10 cellular contexts compared by ENCODE assay signal in the genomic region with DNA sequence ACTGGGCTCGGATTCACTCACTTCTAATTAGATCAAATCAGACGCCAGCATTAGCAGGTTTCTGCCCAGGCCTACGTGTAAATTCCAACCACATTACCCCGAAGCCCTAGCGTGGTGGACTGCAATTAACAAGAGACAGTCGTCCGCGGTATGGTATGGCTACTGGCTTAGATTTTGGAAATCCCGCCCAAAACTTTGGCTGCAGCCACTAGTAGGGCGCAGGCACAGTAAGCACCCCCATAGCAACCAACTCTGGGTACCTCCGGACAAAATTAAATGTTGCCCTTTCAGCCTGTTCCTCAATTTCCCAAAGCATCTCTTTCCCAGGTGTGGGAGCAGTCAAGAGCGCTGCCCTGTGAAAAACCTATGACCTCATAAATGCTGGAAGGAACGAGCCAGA. TPM values are rescaled to one million over a fixed set of nuclear protein-coding genes. Genes with fewer than 3 reads are reported as not detected.
A peak's percentile ranks its signal among the peaks of the same experiment; 100 is the strongest.
DNase-seq lines count a peak whose midpoint lies in the region; ATAC-seq, FAIRE-seq and TF ChIP-seq lines count a peak whose summit lies in the region.
"Had no signal": no experiment of that assay in that cellular context is flagged by ENCODE, and none has a peak within 500 bp of the region (broad histone marks: within the 10 kb centered on the region; RNA-seq: fewer than 3 reads in every experiment).

No MANE protein-coding gene starts in this region.

- TF ChIP-seq CTCF in keratinocyte (optimal IDR thresholded peaks at IDR 0.05 in 1 of 3, IDR thresholded peaks at IDR 0.05 in 1 of 3, conservative IDR thresholded peaks at IDR 0.05 in 1 of 3; ENCODE audit: extremely low read depth in 1 of 3, insufficient read depth in 2 of 3, low read length in 3 of 3), result no peak

- H3K27ac Mint-ChIP-seq in activated naive CD8-positive, alpha-beta T cell treated with anti-CD3 and anti-CD28 coated beads, Interleukin-2, amount 50 U/mL, for 24 hours, result no peak overlapping the region
- H3K27ac Mint-ChIP-seq in stimulated activated naive CD8-positive, alpha-beta T cell treated with anti-CD3 and anti-CD28 coated beads, Interleukin-15, amount 100 ng/mL, for 72 hours, result no peak overlapping the region

- H3K27ac ChIP-seq in keratinocyte (ENCODE audit: control insufficient read depth, insufficient read depth, low read length), result no peak overlapping the region

- peak overlapping the region; percentile 58 for H3K4me3 Mint-ChIP-seq in activated naive CD8-positive, alpha-beta T cell treated with anti-CD3 and anti-CD28 coated beads, Interleukin-2, amount 50 U/mL, for 24 hours
- peak overlapping the region; percentile 64 to 75 for H3K4me3 Mint-ChIP-seq in stimulated activated naive CD8-positive, alpha-beta T cell treated with anti-CD3 and anti-CD28 coated beads, Interleukin-15, amount 100 ng/mL, for 72 hours

- H3K9ac ChIP-seq in keratinocyte (ENCODE audit: control insufficient read depth, extremely low read depth, insufficient read depth, low read length), result peak overlapping the region; percentile 9

- H3K9me1 ChIP-seq in keratinocyte (ENCODE audit: control insufficient read depth, extremely low read depth, insufficient read depth, low read length), result no peaks in the 10 kb centered on the region

- peaks cover 9% of the 10 kb centered on the region for H3K4me1 ChIP-seq in keratinocyte (ENCODE audit: control insufficient read depth, extremely low read depth, insufficient read depth, low read length)

- H3K36me3 ChIP-seq in keratinocyte (ENCODE audit: control insufficient read depth in 2 of 2, extremely low read depth in 1 of 2, insufficient read depth in 2 of 2, low read length in 2 of 2), result no peaks in the 10 kb centered on the region

- no peaks in the 10 kb centered on the region for H3K27me3 ChIP-seq in keratinocyte (ENCODE audit: control insufficient read depth, extremely low read depth, insufficient read depth, low read length)

- no peak for FAIRE-seq in keratinocyte (lab: Jason Lieb, UNC)
- FAIRE-seq: A204.1 had no signal

- H3K4me2 ChIP-seq in keratinocyte (ENCODE audit: control insufficient read depth, extremely low read depth, insufficient read depth, low read depth, low read length), result peak overlapping the region; percentile 64

- peak overlapping the region; percentile 37 for H2AFZ ChIP-seq in keratinocyte (ENCODE audit: control insufficient read depth, low read length)

- peak overlapping the region; percentile 15 to 57 (median 39) for H3K4me3 ChIP-seq in keratinocyte (ENCODE audit: control insufficient read depth in 2 of 3, extremely low read depth in 1 of 3, insufficient read depth in 2 of 3, low read depth in 1 of 3, low read length in 3 of 3)

- DNase-seq in NCI-H146 (lab: John Stamatoyannopoulos, UW) (peak; percentile 37), NCI-H146 treated with DMSO at 0.1 percent for 48 hours (lab: John Stamatoyannopoulos, UW; ENCODE audit: unreplicated experiment) (no peak), keratinocyte (ENCODE audit: low read depth, low spot score) (no peak), AG08395 (ENCODE audit: low spot score) (no peak), NCI-H2081 (lab: John Stamatoyannopoulos, UW) (no peak)
- DNase-seq in activated naive CD8-positive, alpha-beta T cell treated with anti-CD3 and anti-CD28 coated beads, Interleukin-2, amount 50 U/mL, for 24 hours, result no peak
- DNase-seq in stimulated activated naive CD8-positive, alpha-beta T cell treated with anti-CD3 and anti-CD28 coated beads, Interleukin-15, amount 100 ng/mL, for 72 hours, result no peak
- DNase-seq: NCI-H1930 had no signal

- no peaks in the 10 kb centered on the region for H3K79me2 ChIP-seq in keratinocyte (ENCODE audit: control insufficient read depth, insufficient read depth, low read length)

- H3K36me3 Mint-ChIP-seq in activated naive CD8-positive, alpha-beta T cell treated with anti-CD3 and anti-CD28 coated beads, Interleukin-2, amount 50 U/mL, for 24 hours (ENCODE audit: low read depth), result peaks cover 8% of the 10 kb centered on the region

- H4K20me1 ChIP-seq in keratinocyte (ENCODE audit: control insufficient read depth, extremely low read depth, insufficient read depth, low read length), result no peaks in the 10 kb centered on the region

- peaks cover 15% of the 10 kb centered on the region for H3K4me1 Mint-ChIP-seq in activated naive CD8-positive, alpha-beta T cell treated with anti-CD3 and anti-CD28 coated beads, Interleukin-2, amount 50 U/mL, for 24 hours
- peaks cover 17% of the 10 kb centered on the region for H3K4me1 Mint-ChIP-seq in stimulated activated naive CD8-positive, alpha-beta T cell treated with anti-CD3 and anti-CD28 coated beads, Interleukin-15, amount 100 ng/mL, for 72 hours

- ATAC-seq in activated naive CD8-positive, alpha-beta T cell treated with anti-CD3 and anti-CD28 coated beads, Interleukin-2, amount 50 U/mL, for 24 hours, result no peak
- no peak for ATAC-seq in stimulated activated naive CD8-positive, alpha-beta T cell treated with anti-CD3 and anti-CD28 coated beads, Interleukin-15, amount 100 ng/mL, for 72 hours
- no peak for ATAC-seq in HG03045 (IDR thresholded peaks at IDR 0.05; ENCODE audit: unreplicated experiment)

- dilution Hi-C loops in keratinocyte (cut with MboI; ENCODE audit: extremely low pct_ligation_motif_present, low sequenced_read_pairs), result no loop called here

- H3K9me3 ChIP-seq in keratinocyte (ENCODE audit: control insufficient read depth, low read depth, low read length), result no peaks in the 10 kb centered on the region

- H3K9me3 Mint-ChIP-seq in activated naive CD8-positive, alpha-beta T cell treated with anti-CD3 and anti-CD28 coated beads, Interleukin-2, amount 50 U/mL, for 24 hours, result peaks cover 6% of the 10 kb centered on the region
- H3K9me3 Mint-ChIP-seq in stimulated activated naive CD8-positive, alpha-beta T cell treated with anti-CD3 and anti-CD28 coated beads, Interleukin-15, amount 100 ng/mL, for 72 hours, result peaks cover 0 to 8% of the 10 kb centered on the region in 2 donors

- H3K27me3 Mint-ChIP-seq in activated naive CD8-positive, alpha-beta T cell treated with anti-CD3 and anti-CD28 coated beads, Interleukin-2, amount 50 U/mL, for 24 hours, result peaks cover 6% of the 10 kb centered on the region
- H3K27me3 Mint-ChIP-seq in stimulated activated naive CD8-positive, alpha-beta T cell treated with anti-CD3 and anti-CD28 coated beads, Interleukin-15, amount 100 ng/mL, for 72 hours, result no peaks in the 10 kb centered on the region

RNA-seq across cellular contexts. Expression of a gene that starts 0.7 kb away (rescaled TPM):
- polyA plus RNA-seq in keratinocyte, result not detected in 3 replicates
- polyA plus RNA-seq in keratinocyte (2011; ENCODE audit: low read depth), result 0.31 TPM
- not detected in 2 replicates for polyA plus RNA-seq in keratinocyte (2011; cell fraction: cytosol; rRNA removed)
- not detected in 2 replicates for polyA plus RNA-seq in keratinocyte (2011; cell fraction: nucleus; rRNA removed)
- polyA plus RNA-seq in keratinocyte (2012; ENCODE audit: low replicate concordance), result 0.79 TPM in 1 of 2 replicates, not detected in the other
- not detected in 3 replicates for polyA minus RNA-seq in keratinocyte
- not detected for polyA minus RNA-seq in keratinocyte (2011; cell fraction: cytosol; rRNA and poly(A)+ RNA removed)
- polyA minus RNA-seq in keratinocyte (2011; cell fraction: nucleus; rRNA and poly(A)+ RNA removed), result not detected in 2 replicates

RNA-seq across cellular contexts. Expression of a gene that starts 59.1 kb away (rescaled TPM):
- 4.8 to 8.4 TPM (median 6.8 TPM) in 3 replicates for polyA plus RNA-seq in keratinocyte
- polyA plus RNA-seq in keratinocyte (2011; ENCODE audit: low read depth), result 1.4 TPM
- polyA plus RNA-seq in keratinocyte (2011; cell fraction: cytosol; rRNA removed), result 5.1 and 8.1 TPM in 2 replicates
- polyA plus RNA-seq in keratinocyte (2011; cell fraction: nucleus; rRNA removed), result 3.3 and 3.4 TPM in 2 replicates
- polyA plus RNA-seq in keratinocyte (2012; ENCODE audit: low replicate concordance), result 1.4 and 5.5 TPM in 2 replicates
- 1.1 to 1.3 TPM (median 1.1 TPM) in 3 replicates for polyA minus RNA-seq in keratinocyte
- not detected for polyA minus RNA-seq in keratinocyte (2011; cell fraction: cytosol; rRNA and poly(A)+ RNA removed)
- polyA minus RNA-seq in keratinocyte (2011; cell fraction: nucleus; rRNA and poly(A)+ RNA removed), result 1.9 TPM in 1 of 2 replicates, not detected in the other
